ENCODE assay signal across 15 cellular contexts in genomic region chr10:119509909-119510451, GRCh38. TPM values are rescaled to one million over a fixed set of nuclear protein-coding genes. Genes with fewer than 3 reads are reported as not detected.
DNase-seq lines count a peak whose midpoint lies in the region; FAIRE-seq and TF ChIP-seq lines count a peak whose summit lies in the region.
"Had no signal": no experiment of that assay in that cellular context is flagged by ENCODE, and none has a peak within 500 bp of the region (broad histone marks: within the 10 kb centered on the region; RNA-seq: fewer than 3 reads in every experiment).

No MANE protein-coding gene starts in this region.

- no peaks in the 10 kb centered on the region for H3F3A ChIP-seq in neural progenitor cell (ENCODE audit: low read depth)

- H3K4me3 Mint-ChIP-seq in endodermal cell (no peak overlapping the region), neural progenitor cell (no peak overlapping the region)
- no peak overlapping the region for H3K4me3 Mint-ChIP-seq in T-helper 2 cell treated with Interferon-gamma antibody and Interleukin-4, amounts not matched to agents 5 μg/mL and 100 μg/mL, for 36 hours
- H3K4me3 Mint-ChIP-seq: B cell had no signal

- no peaks in the 10 kb centered on the region for H3K27me3 Mint-ChIP-seq in endodermal cell (ENCODE audit: insufficient read depth)
- H3K27me3 Mint-ChIP-seq in neural progenitor cell (ENCODE audit: insufficient read depth, low read depth), result peaks cover 5% of the 10 kb centered on the region
- no peaks in the 10 kb centered on the region for H3K27me3 Mint-ChIP-seq in T-helper 2 cell treated with Interferon-gamma antibody and Interleukin-4, amounts not matched to agents 5 μg/mL and 100 μg/mL, for 36 hours (ENCODE audit: low read depth)
- H3K27me3 Mint-ChIP-seq: B cell had no signal

- H3K9ac ChIP-seq in endodermal cell (ENCODE audit: extremely low read depth, low read length, poor library complexity, severe bottlenecking) (no peak overlapping the region), neural progenitor cell (no peak overlapping the region)

- H3K27me3 ChIP-seq in endodermal cell (ENCODE audit: control insufficient read depth, insufficient read depth, low read length, poor library complexity, severe bottlenecking) (no peaks in the 10 kb centered on the region), neural progenitor cell (no peaks in the 10 kb centered on the region)
- H3K27me3 ChIP-seq: SJSA1 had no signal

- H3K4me3 ChIP-seq in endodermal cell (ENCODE audit: low read length) (no peak overlapping the region), neural progenitor cell (no peak overlapping the region)
- H3K4me3 ChIP-seq: SJSA1, smooth muscle cell had no signal

- peak overlapping the region; percentile 46 for H3K27ac ChIP-seq in C4-2B
- H3K27ac ChIP-seq in endodermal cell (ENCODE audit: low read depth, low read length), result no peak overlapping the region
- H3K27ac ChIP-seq in neural progenitor cell, result no peak overlapping the region
- H3K27ac ChIP-seq: SJSA1 had no signal

- H3K9me3 Mint-ChIP-seq in endodermal cell (no peaks in the 10 kb centered on the region), neural progenitor cell (no peaks in the 10 kb centered on the region)
- no peaks in the 10 kb centered on the region for H3K9me3 Mint-ChIP-seq in T-helper 2 cell treated with Interferon-gamma antibody and Interleukin-4, amounts not matched to agents 5 μg/mL and 100 μg/mL, for 36 hours

- H3K36me3 ChIP-seq in endodermal cell (ENCODE audit: control insufficient read depth, insufficient read depth, low read length) (no peaks in the 10 kb centered on the region), neural progenitor cell (no peaks in the 10 kb centered on the region)

- H2AFZ ChIP-seq in neural progenitor cell (replicated peaks), result no peak overlapping the region

- DNase-seq in M059J (ENCODE audit: low read depth), result peak; percentile 73
- DNase-seq in endodermal cell, result no peak
- DNase-seq in neural progenitor cell (ENCODE audit: low spot score), result no peak
- no peak for DNase-seq in T-helper 2 cell treated with Interferon-gamma antibody and Interleukin-4, amounts not matched to agents 5 μg/mL and 100 μg/mL, for 36 hours (ENCODE audit: low spot score)
- no peak for DNase-seq in NCI-H1048 (lab: John Stamatoyannopoulos, UW)
- DNase-seq in effector CD8-positive, alpha-beta T cell (lab: John Stamatoyannopoulos, UW), result no peak
- no peak for DNase-seq in frontal cortex (ENCODE audit: low spot score in 2 of 2)
- DNase-seq: activated CD4-positive, alpha-beta T cell treated with anti-CD3 and anti-CD28 coated beads for 4 hours; anterior cingulate cortex; NCI-H1417 treated with DMSO at 0.1 percent for 48 hours; NCI-H748 treated with DMSO at 0.1 percent for 48 hours had no signal

- H3K27ac Mint-ChIP-seq in endodermal cell, result peak overlapping the region; percentile 70
- H3K27ac Mint-ChIP-seq in neural progenitor cell, result peak overlapping the region; percentile 78
- H3K27ac Mint-ChIP-seq in T-helper 2 cell treated with Interferon-gamma antibody and Interleukin-4, amounts not matched to agents 5 μg/mL and 100 μg/mL, for 36 hours, result no peak overlapping the region
- H3K27ac Mint-ChIP-seq: B cell had no signal

- H3K4me2 ChIP-seq in neural progenitor cell, result no peak overlapping the region
- H3K4me2 ChIP-seq: smooth muscle cell had no signal

- no peak for TF ChIP-seq CTCF in C4-2B (conservative IDR thresholded peaks at IDR 0.05)
- no peak for TF ChIP-seq CTCF in endodermal cell (conservative IDR thresholded peaks at IDR 0.05)
- TF ChIP-seq CTCF in neural progenitor cell (IDR thresholded peaks at IDR 0.05), result no peak

- 90 to 93% methylated on average over 6 to 10 of the region's 10 CpGs for WGBS in endodermal cell (ENCODE audit: insufficient coverage in 1 of 2, insufficient read length in 1 of 2), 2 experiments

- H4K20me1 ChIP-seq in neural progenitor cell (ENCODE audit: low read depth), result no peaks in the 10 kb centered on the region

- no peaks in the 10 kb centered on the region for H3K4me1 Mint-ChIP-seq in endodermal cell
- peaks cover 21% of the 10 kb centered on the region for H3K4me1 Mint-ChIP-seq in neural progenitor cell
- peaks cover 17% of the 10 kb centered on the region for H3K4me1 Mint-ChIP-seq in T-helper 2 cell treated with Interferon-gamma antibody and Interleukin-4, amounts not matched to agents 5 μg/mL and 100 μg/mL, for 36 hours (ENCODE audit: low read depth)
- H3K4me1 Mint-ChIP-seq: B cell had no signal

- no peaks in the 10 kb centered on the region for H3K4me1 ChIP-seq in endodermal cell (ENCODE audit: control insufficient read depth, insufficient read depth, low read length)
- H3K4me1 ChIP-seq in neural progenitor cell, result peaks cover 3% of the 10 kb centered on the region
- H3K4me1 ChIP-seq: SJSA1 had no signal

- FAIRE-seq in frontal cortex (lab: Jason Lieb, UNC), result no peak

- H3K9me3 ChIP-seq in endodermal cell (ENCODE audit: control insufficient read depth, low read length), result no peaks in the 10 kb centered on the region
- H3K9me3 ChIP-seq in neural progenitor cell (ENCODE audit: low read depth), result no peaks in the 10 kb centered on the region
- H3K9me3 ChIP-seq: SJSA1 had no signal

- H3K36me3 Mint-ChIP-seq in endodermal cell (ENCODE audit: low read depth) (no peaks in the 10 kb centered on the region), neural progenitor cell (no peaks in the 10 kb centered on the region)
- peaks cover 56% of the 10 kb centered on the region for H3K36me3 Mint-ChIP-seq in T-helper 2 cell treated with Interferon-gamma antibody and Interleukin-4, amounts not matched to agents 5 μg/mL and 100 μg/mL, for 36 hours (ENCODE audit: low read depth)

- no peaks in the 10 kb centered on the region for H3K79me2 ChIP-seq in neural progenitor cell (ENCODE audit: low read depth)

RNA-seq across cellular contexts. Expression of gene RGS10, which starts 32.5 kb away (rescaled TPM):
- 18.6 and 32.4 TPM in 2 replicates for total RNA-seq in M059J (2014; rRNA removed; shearing (Covaris generic))
- 1 to 10 TPM; 4.3 to 7.5 TPM for total RNA-seq in endodermal cell
- polyA plus RNA-seq in endodermal cell (2013, experiment 1 of 2), result 9.8 TPM
- 8.5 TPM for polyA plus RNA-seq in endodermal cell (2013, experiment 2 of 2)
- total RNA-seq in neural progenitor cell (ENCODE audit: low replicate concordance), result 8.4 and 12.0 TPM in 2 replicates
- 8.2 TPM for total RNA-seq in frontal cortex
